9 cellular contexts compared by ENCODE assay signal in the genomic region with DNA sequence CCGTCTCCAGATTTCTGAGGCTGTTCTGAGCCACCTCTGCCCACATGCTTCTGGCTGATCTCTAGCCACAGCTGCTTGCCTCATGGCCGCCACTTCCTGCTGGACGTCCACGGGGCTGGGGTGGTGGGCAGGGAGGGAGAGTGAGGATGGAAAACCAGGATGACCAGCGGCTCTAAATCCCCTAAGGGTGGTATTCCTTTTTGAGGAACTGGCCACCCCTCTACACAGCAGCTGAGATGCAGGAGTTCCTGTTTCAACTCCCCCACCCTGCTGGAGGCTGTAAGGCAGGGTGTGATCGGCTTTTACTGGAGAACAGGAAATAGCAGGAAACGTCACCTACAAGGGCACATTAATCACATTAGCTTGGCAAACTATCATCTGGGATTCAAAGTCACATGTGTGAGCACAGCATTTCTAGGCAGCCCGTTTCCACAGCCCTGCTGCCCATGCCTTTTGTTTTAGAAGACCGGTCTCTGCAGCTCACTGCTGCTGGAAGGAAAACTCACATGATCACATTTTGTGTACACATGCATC.
DNase-seq lines count a peak whose midpoint lies in the region; ATAC-seq and TF ChIP-seq lines count a peak whose summit lies in the region.
"Had no signal": no experiment of that assay in that cellular context is flagged by ENCODE, and none has a peak within 500 bp of the region (broad histone marks: within the 10 kb centered on the region; RNA-seq: fewer than 3 reads in every experiment).

No MANE protein-coding gene starts in this region.

- peak; percentile 81 to 93 (median 88) for ATAC-seq in heart left ventricle
- ATAC-seq in gastrocnemius medialis: peak; percentile 74 to 75
- no peak for ATAC-seq in CD4-positive, alpha-beta T cell (ENCODE audit: poor library complexity)
- ATAC-seq in HG03280 (IDR thresholded peaks at IDR 0.05; ENCODE audit: unreplicated experiment): no peak
- no peak for ATAC-seq in GM21825 (IDR thresholded peaks at IDR 0.05; ENCODE audit: unreplicated experiment)

- WGBS in heart left ventricle, 4 donors: 30 to 38% (median 35%) methylated on average over 9 of the region's 9 CpGs

- peaks cover 9% of the 10 kb centered on the region for H3K36me3 Mint-ChIP-seq in HFFc6 (ENCODE audit: low read depth)
- H3K36me3 Mint-ChIP-seq in CD4-positive, alpha-beta T cell (ENCODE audit: low read depth): no peaks in the 10 kb centered on the region

- DNase-seq in HFFc6 (peak; percentile 86), SK-N-MC (ENCODE audit: low read depth, low spot score) (no peak), heart left ventricle (peak in 4 of 5 donors; percentile 65 to 70 (median 68)), gastrocnemius medialis (peak; percentile 28 to 44), NCI-H2107 treated with DMSO at 0.1 percent for 48 hours (lab: John Stamatoyannopoulos, UW; ENCODE audit: unreplicated experiment) (no peak)
- DNase-seq in CD4-positive, alpha-beta T cell: no peak

- no peak overlapping the region for H3K9ac ChIP-seq in SK-N-MC (ENCODE audit: insufficient read length)
- H3K9ac ChIP-seq: KMS-11 had no signal

- H3K27ac Mint-ChIP-seq in HFFc6: peak overlapping the region; percentile 95
- H3K27ac Mint-ChIP-seq in CD4-positive, alpha-beta T cell: no peak overlapping the region

- H3K27me3 ChIP-seq in heart left ventricle (no peaks in the 10 kb centered on the region), gastrocnemius medialis (no peaks in the 10 kb centered on the region)
- H3K27me3 ChIP-seq in CD4-positive, alpha-beta T cell (ENCODE audit: control insufficient read depth, insufficient read depth, low read length): no peaks in the 10 kb centered on the region

- no peaks in the 10 kb centered on the region; the same call in 1 of the 2 replicates for H3K27me3 Mint-ChIP-seq in HFFc6 (ENCODE audit: insufficient read depth)
- peaks cover 39% of the 10 kb centered on the region for H3K27me3 Mint-ChIP-seq in CD4-positive, alpha-beta T cell

- peak in 1 of 2 donors; percentile 19 for TF ChIP-seq POLR2A in heart left ventricle (IDR thresholded peaks at IDR 0.05)
- TF ChIP-seq POLR2A in gastrocnemius medialis (IDR thresholded peaks at IDR 0.05): no peak

- TF ChIP-seq CTCF in HFFc6 (IDR thresholded peaks at IDR 0.05): no peak
- peak in 1 of 12 donors; percentile 7 for TF ChIP-seq CTCF in heart left ventricle (IDR thresholded peaks at IDR 0.05)
- no peak for TF ChIP-seq CTCF in gastrocnemius medialis (IDR thresholded peaks at IDR 0.05 in 4 of 5, conservative IDR thresholded peaks at IDR 0.05 in 1 of 5)
- no peak for TF ChIP-seq CTCF in CD4-positive, alpha-beta T cell (IDR thresholded peaks at IDR 0.05)

- no peak overlapping the region for H3K27ac ChIP-seq in SK-N-MC
- peak overlapping the region; percentile 37 to 86 (median 75) for H3K27ac ChIP-seq in heart left ventricle
- H3K27ac ChIP-seq in gastrocnemius medialis: peak overlapping the region; percentile 61 to 76 (median 70)
- no peak overlapping the region for H3K27ac ChIP-seq in CD4-positive, alpha-beta T cell (ENCODE audit: low read depth, low read length)
- H3K27ac ChIP-seq: KMS-11 had no signal

- H3K4me1 Mint-ChIP-seq in HFFc6 (ENCODE audit: low read depth): peaks cover 79% of the 10 kb centered on the region
- no peaks in the 10 kb centered on the region for H3K4me1 Mint-ChIP-seq in CD4-positive, alpha-beta T cell (ENCODE audit: low read depth)

- no peaks in the 10 kb centered on the region for H3K36me3 ChIP-seq in SK-N-MC (ENCODE audit: insufficient read depth, low read length)
- no peaks in the 10 kb centered on the region for H3K36me3 ChIP-seq in heart left ventricle
- no peaks in the 10 kb centered on the region for H3K36me3 ChIP-seq in gastrocnemius medialis

- peaks cover 9% of the 10 kb centered on the region for H3K9me3 Mint-ChIP-seq in HFFc6
- peaks cover 15% of the 10 kb centered on the region for H3K9me3 Mint-ChIP-seq in CD4-positive, alpha-beta T cell

- intact Hi-C loops in heart left ventricle (cut with DNase I) (loop anchor here in 7 of 10 donors (2.0 to 10.0 kb wide), 6 partner anchors 34 to 710 kb away; partner anchors contain the start of gene CDYL (in 2 of the 7)), gastrocnemius medialis (cut with DNase I; ENCODE audit: low total_unique reads) (loop anchor here (10.0 kb wide), 3 partner anchors 458 to 718 kb away; partner anchors contain the start of gene CDYL)
- intact Hi-C loops in CD4-positive, alpha-beta T cell (cut with DNase I, micrococcal nuclease): no loop called here

- peak overlapping the region; percentile 58 for H3K4me3 Mint-ChIP-seq in HFFc6
- no peak overlapping the region for H3K4me3 Mint-ChIP-seq in CD4-positive, alpha-beta T cell

- in situ Hi-C loops in gastrocnemius medialis (cut with MboI; ENCODE audit: low sequenced_read_pairs in 4 of 4): loop anchor here in 3 of 4 donors (25.0 kb wide), 1 partner anchor 620 kb away; no protein-coding TSS in a partner anchor

- peak overlapping the region; percentile 43; the same call in 1 of the 2 replicates for H3K4me3 ChIP-seq in SK-N-MC
- peak overlapping the region in 1 of 12 donors; percentile 6 for H3K4me3 ChIP-seq in heart left ventricle
- H3K4me3 ChIP-seq in gastrocnemius medialis: peak overlapping the region in 1 of 4 donors; percentile 3

- CTCF ChIA-PET in CD4-positive, alpha-beta T cell (lab: Charles Lee): no interaction called here

- H3K4me1 ChIP-seq in heart left ventricle (peaks cover 0 to 63% (median 43%) of the 10 kb centered on the region in 12 donors), gastrocnemius medialis (peaks cover 32 to 48% of the 10 kb centered on the region in 2 donors)

- peaks cover 3% of the 10 kb centered on the region; the same call in 1 of the 2 replicates for H3K9me3 ChIP-seq in SK-N-MC (ENCODE audit: low read depth, low read length)
- H3K9me3 ChIP-seq in heart left ventricle: peaks cover 0 to 27% (median 10%) of the 10 kb centered on the region in 12 donors
- H3K9me3 ChIP-seq in gastrocnemius medialis: no peaks in the 10 kb centered on the region
- peaks cover 16% of the 10 kb centered on the region for H3K9me3 ChIP-seq in CD4-positive, alpha-beta T cell (ENCODE audit: control insufficient read depth, low read length)

- POLR2A ChIA-PET in CD4-positive, alpha-beta T cell (lab: Charles Lee): no interaction called here

Comparison
In these comparisons a context has a peak if more than half of its experiments do, and no peak if none do; other contexts are left out.
1. DNase-seq: peak in HFFc6 (single experiment), heart left ventricle (4 of 5) and gastrocnemius medialis (2 of 2); none in SK-N-MC (single experiment), CD4-positive, alpha-beta T cell (0 of 10) and NCI-H2107 treated with DMSO at 0.1 percent for 48 hours (single experiment).
2. H3K27ac ChIP-seq: peak in heart left ventricle (12 of 12) and gastrocnemius medialis (4 of 4); none in SK-N-MC (single experiment) and CD4-positive, alpha-beta T cell (single experiment).
3. ATAC-seq: peak in heart left ventricle (4 of 4) and gastrocnemius medialis (2 of 2); none in CD4-positive, alpha-beta T cell (single experiment), HG03280 (single experiment) and GM21825 (single experiment).
4. intact Hi-C loops: an anchor here in heart left ventricle (2.0 to 10.0 kb wide) and gastrocnemius medialis (10.0 kb wide); none called in CD4-positive, alpha-beta T cell.